ENCODE assay signal across 1 cellular context in genomic region chr9:38061326-38061947, GRCh38.
TF ChIP-seq lines count a peak whose summit lies in the region.

No MANE protein-coding gene starts in this region.

TF ChIP-seq in SK-N-SH, 30 proteins besides CTCF, POLR2A, EP300 and RAD21 (continued from another document):
- TF ChIP-seq, protein P1, sequence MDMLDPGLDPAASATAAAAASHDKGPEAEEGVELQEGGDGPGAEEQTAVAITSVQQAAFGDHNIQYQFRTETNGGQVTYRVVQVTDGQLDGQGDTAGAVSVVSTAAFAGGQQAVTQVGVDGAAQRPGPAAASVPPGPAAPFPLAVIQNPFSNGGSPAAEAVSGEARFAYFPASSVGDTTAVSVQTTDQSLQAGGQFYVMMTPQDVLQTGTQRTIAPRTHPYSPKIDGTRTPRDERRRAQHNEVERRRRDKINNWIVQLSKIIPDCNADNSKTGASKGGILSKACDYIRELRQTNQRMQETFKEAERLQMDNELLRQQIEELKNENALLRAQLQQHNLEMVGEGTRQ (IDR thresholded peaks at IDR 0.05; ENCODE audit: borderline replicate concordance, low read depth, low read length) = no peak
- TF ChIP-seq TAF1 (IDR thresholded peaks at IDR 0.05; ENCODE audit: borderline replicate concordance, low read depth, low read length) = no peak
- no peak for TF ChIP-seq RCOR1 (IDR thresholded peaks at IDR 0.05; ENCODE audit: low read length)
- TF ChIP-seq, protein P2, sequence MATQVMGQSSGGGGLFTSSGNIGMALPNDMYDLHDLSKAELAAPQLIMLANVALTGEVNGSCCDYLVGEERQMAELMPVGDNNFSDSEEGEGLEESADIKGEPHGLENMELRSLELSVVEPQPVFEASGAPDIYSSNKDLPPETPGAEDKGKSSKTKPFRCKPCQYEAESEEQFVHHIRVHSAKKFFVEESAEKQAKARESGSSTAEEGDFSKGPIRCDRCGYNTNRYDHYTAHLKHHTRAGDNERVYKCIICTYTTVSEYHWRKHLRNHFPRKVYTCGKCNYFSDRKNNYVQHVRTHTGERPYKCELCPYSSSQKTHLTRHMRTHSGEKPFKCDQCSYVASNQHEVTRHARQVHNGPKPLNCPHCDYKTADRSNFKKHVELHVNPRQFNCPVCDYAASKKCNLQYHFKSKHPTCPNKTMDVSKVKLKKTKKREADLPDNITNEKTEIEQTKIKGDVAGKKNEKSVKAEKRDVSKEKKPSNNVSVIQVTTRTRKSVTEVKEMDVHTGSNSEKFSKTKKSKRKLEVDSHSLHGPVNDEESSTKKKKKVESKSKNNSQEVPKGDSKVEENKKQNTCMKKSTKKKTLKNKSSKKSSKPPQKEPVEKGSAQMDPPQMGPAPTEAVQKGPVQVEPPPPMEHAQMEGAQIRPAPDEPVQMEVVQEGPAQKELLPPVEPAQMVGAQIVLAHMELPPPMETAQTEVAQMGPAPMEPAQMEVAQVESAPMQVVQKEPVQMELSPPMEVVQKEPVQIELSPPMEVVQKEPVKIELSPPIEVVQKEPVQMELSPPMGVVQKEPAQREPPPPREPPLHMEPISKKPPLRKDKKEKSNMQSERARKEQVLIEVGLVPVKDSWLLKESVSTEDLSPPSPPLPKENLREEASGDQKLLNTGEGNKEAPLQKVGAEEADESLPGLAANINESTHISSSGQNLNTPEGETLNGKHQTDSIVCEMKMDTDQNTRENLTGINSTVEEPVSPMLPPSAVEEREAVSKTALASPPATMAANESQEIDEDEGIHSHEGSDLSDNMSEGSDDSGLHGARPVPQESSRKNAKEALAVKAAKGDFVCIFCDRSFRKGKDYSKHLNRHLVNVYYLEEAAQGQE (IDR thresholded peaks at IDR 0.05; ENCODE audit: low read depth, low read length) = no peak
- no peak for TF ChIP-seq RFX5 (IDR thresholded peaks at IDR 0.05; ENCODE audit: low read length)
- no peak for TF ChIP-seq EZH2phosphoT487 (IDR thresholded peaks at IDR 0.05; ENCODE audit: borderline replicate concordance, low read depth)
- TF ChIP-seq ZBTB33 (IDR thresholded peaks at IDR 0.05; ENCODE audit: borderline replicate concordance, low read depth) = no peak
- no peak for TF ChIP-seq NFIC (IDR thresholded peaks at IDR 0.05; ENCODE audit: borderline replicate concordance)
- no peak for TF ChIP-seq CHD2 (IDR thresholded peaks at IDR 0.05; ENCODE audit: low read length, partially characterized antibody)
TF ChIP-seq in SK-N-SH: peak in this region for 0.
